In the genomic region with DNA sequence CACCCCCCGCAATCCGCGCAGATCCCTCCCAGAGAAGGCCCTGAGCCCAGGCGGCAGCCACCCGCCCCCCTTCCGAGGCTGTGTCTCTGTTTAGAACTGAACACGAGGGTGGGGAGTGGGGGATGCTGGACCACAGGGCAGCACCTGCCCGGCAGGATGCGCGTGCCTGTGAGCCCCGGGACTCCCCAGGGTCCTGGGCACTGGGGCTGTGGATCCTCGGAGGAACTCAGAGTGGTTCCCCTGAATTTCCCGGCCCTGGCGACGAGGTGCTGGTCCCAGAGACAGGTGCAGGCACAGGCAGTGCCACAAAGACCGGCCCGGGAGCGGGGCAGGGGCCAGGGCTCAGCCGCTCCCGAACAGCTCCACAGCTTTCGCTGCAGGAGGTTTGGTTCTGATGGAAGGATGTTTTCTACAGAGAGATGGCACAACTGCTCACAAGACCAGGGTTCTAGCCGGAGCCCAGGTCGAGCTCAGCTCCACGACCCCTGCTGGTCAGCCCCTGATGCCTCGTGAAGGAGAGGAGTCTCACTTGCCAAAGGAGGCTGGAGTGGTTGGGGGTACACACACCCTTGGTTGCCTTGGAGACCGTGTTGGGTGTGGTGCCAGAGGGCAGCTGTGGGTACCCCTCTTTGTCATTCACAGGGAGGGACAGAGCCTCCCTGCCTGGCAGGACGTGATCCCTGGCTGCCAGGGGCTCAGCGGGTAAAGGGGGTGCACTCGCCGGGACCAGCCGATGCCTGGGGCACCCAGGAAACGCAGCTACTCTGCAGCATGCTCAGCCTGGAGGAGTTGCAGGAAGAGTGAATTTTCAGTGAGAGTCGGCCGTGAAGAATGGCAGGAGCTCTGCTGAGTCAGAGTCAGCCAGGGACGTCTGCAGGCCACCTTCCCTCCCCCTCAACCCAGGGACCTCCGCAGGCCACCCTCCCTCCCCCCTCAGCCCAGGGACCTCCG, we compare ENCODE assay signal across 9 cellular contexts. TPM values are rescaled to one million over a fixed set of nuclear protein-coding genes. Genes with fewer than 3 reads are reported as not detected.
DNase-seq lines count a peak whose midpoint lies in the region; ATAC-seq and TF ChIP-seq lines count a peak whose summit lies in the region.
"Had no signal": no experiment of that assay in that cellular context is flagged by ENCODE, and none has a peak within 500 bp of the region (broad histone marks: within the 10 kb centered on the region; RNA-seq: fewer than 3 reads in every experiment).

No MANE protein-coding gene starts in this region.

- no peaks in the 10 kb centered on the region for H3K9me3 ChIP-seq in BLaER1 treated with 17β-estradiol and CSF1 and Interleukin-3, amounts not matched to agents 10 nM and 100 nM (replicated peaks in 1 of 11)
- H3K9me3 ChIP-seq in WERI-Rb-1 (ENCODE audit: severe bottlenecking) (no peaks in the 10 kb centered on the region), fibroblast of lung (ENCODE audit: control insufficient read depth, insufficient read depth, low read depth, low read length) (no peaks in the 10 kb centered on the region)

- peaks cover 0 to 32% (median 6%) of the 10 kb centered on the region in 11 experiments; a peak in 11 of 22 replicates for H3K27me3 ChIP-seq in BLaER1 treated with 17β-estradiol and CSF1 and Interleukin-3, amounts not matched to agents 10 nM and 100 nM
- H3K27me3 ChIP-seq in WERI-Rb-1 (ENCODE audit: insufficient read depth, low read depth, severe bottlenecking) = no peaks in the 10 kb centered on the region
- H3K27me3 ChIP-seq in fibroblast of lung (ENCODE audit: control insufficient read depth, insufficient read depth, low read length) = no peaks in the 10 kb centered on the region

- peak overlapping the region; percentile 53 to 81 (median 69) for H3K9ac ChIP-seq in BLaER1 treated with 17β-estradiol and CSF1 and Interleukin-3, amounts not matched to agents 10 nM and 100 nM
- no peak overlapping the region for H3K9ac ChIP-seq in fibroblast of lung (ENCODE audit: insufficient read depth, low read length)

- H3K4me3 ChIP-seq in BLaER1 treated with 17β-estradiol and CSF1 and Interleukin-3, amounts not matched to agents 10 nM and 100 nM = peak overlapping the region; percentile 49 to 72 (median 59)
- H3K4me3 ChIP-seq in WERI-Rb-1 (ENCODE audit: low read depth, low read length) (no peak overlapping the region), fibroblast of lung (replicated peaks in 1 of 4; ENCODE audit: control extremely low read depth in 1 of 4, insufficient read depth in 1 of 4, low read depth in 3 of 4, low read length in 4 of 4) (peak overlapping the region in 1 of 4 experiments; percentile 49)

- no peaks in the 10 kb centered on the region for H3K79me2 ChIP-seq in fibroblast of lung (ENCODE audit: control insufficient read depth, insufficient read depth, low read length)

- ATAC-seq in GM21576 (IDR thresholded peaks at IDR 0.05; ENCODE audit: unreplicated experiment) = peak; percentile 36
- peak; percentile 24 for ATAC-seq in sciatic nerve
- no peak for ATAC-seq in HG03565 (IDR thresholded peaks at IDR 0.05; ENCODE audit: unreplicated experiment)

- TF ChIP-seq CTCF in WERI-Rb-1 (IDR thresholded peaks at IDR 0.05; ENCODE audit: low read depth, low read length) (0 out of 2 replicates have a peak, but pooled peaks have one; percentile 16), fibroblast of lung (conservative IDR thresholded peaks at IDR 0.05 in 1 of 2, IDR thresholded peaks at IDR 0.05 in 1 of 2; ENCODE audit: low read depth in 1 of 2, low read length in 2 of 2) (no peak)

- peak; percentile 7 for DNase-seq in WERI-Rb-1
- DNase-seq in fibroblast of lung (ENCODE audit: low read depth in 2 of 2) = peak in 1 of 2 donors; percentile 27
- peak; percentile 54 for DNase-seq in sciatic nerve (ENCODE audit: low spot score)
- DNase-seq in HCEC 1CT = no peak
- DNase-seq in DMS53 treated with DMSO at 0.1 percent for 48 hours (lab: John Stamatoyannopoulos, UW; ENCODE audit: unreplicated experiment) = no peak

- H3K36me3 ChIP-seq in BLaER1 treated with 17β-estradiol and CSF1 and Interleukin-3, amounts not matched to agents 10 nM and 100 nM = no peaks in the 10 kb centered on the region
- H3K36me3 ChIP-seq in WERI-Rb-1 (no peaks in the 10 kb centered on the region), fibroblast of lung (ENCODE audit: control insufficient read depth, insufficient read depth, low read length) (no peaks in the 10 kb centered on the region)

- H3K4me2 ChIP-seq in BLaER1 treated with 17β-estradiol and CSF1 and Interleukin-3, amounts not matched to agents 10 nM and 100 nM = peak overlapping the region; percentile 95 to 100 (median 98)
- H3K4me2 ChIP-seq in fibroblast of lung (ENCODE audit: extremely low read depth, insufficient read depth, low read length) = peak overlapping the region; percentile 32

- no peaks in the 10 kb centered on the region; a peak in 2 of 22 replicates for H4K20me1 ChIP-seq in BLaER1 treated with 17β-estradiol and CSF1 and Interleukin-3, amounts not matched to agents 10 nM and 100 nM
- H4K20me1 ChIP-seq in fibroblast of lung (ENCODE audit: control insufficient read depth, extremely low read depth, insufficient read depth, low read length) = no peaks in the 10 kb centered on the region

- peaks cover 39 to 71% (median 62%) of the 10 kb centered on the region in 10 experiments for H3K4me1 ChIP-seq in BLaER1 treated with 17β-estradiol and CSF1 and Interleukin-3, amounts not matched to agents 10 nM and 100 nM
- peaks cover 5% of the 10 kb centered on the region for H3K4me1 ChIP-seq in fibroblast of lung (ENCODE audit: control insufficient read depth, extremely low read depth, insufficient read depth, low read length)

- peak overlapping the region; percentile 36 to 71 (median 61) for H3K27ac ChIP-seq in BLaER1 treated with 17β-estradiol and CSF1 and Interleukin-3, amounts not matched to agents 10 nM and 100 nM
- peak overlapping the region; percentile 50 for H3K27ac ChIP-seq in WERI-Rb-1
- no peak overlapping the region for H3K27ac ChIP-seq in fibroblast of lung (ENCODE audit: insufficient read depth, low read length)

- intact Hi-C loops in sciatic nerve (cut with DNase I) = no loop called here

- H2AFZ ChIP-seq in fibroblast of lung (ENCODE audit: low read length) = no peak overlapping the region

RNA-seq across cellular contexts. Expression of a gene that starts 4.4 kb away (rescaled TPM):
- total RNA-seq in fibroblast of lung (under 0.01 TPM in 1 of 2 replicates, not detected in the other), sciatic nerve (not detected)
- not detected in 2 replicates for polyA plus RNA-seq in fibroblast of lung
- not detected in 2 replicates for polyA plus RNA-seq in fibroblast of lung (2012)
- not detected in 2 replicates for polyA minus RNA-seq in fibroblast of lung (ENCODE audit: low replicate concordance)

RNA-seq across cellular contexts. Expression of a gene that starts 28.0 kb away (rescaled TPM):
- total RNA-seq in fibroblast of lung (0.17 TPM in 1 of 2 replicates, not detected in the other), sciatic nerve (not detected)
- polyA plus RNA-seq in fibroblast of lung = not detected in 2 replicates
- polyA plus RNA-seq in fibroblast of lung (2012) = not detected in 2 replicates
- polyA minus RNA-seq in fibroblast of lung (ENCODE audit: low replicate concordance) = not detected in 2 replicates
- total RNA-seq: glomerular endothelial cell had no signal

RNA-seq across cellular contexts. Expression of a gene that starts 54.1 kb away (rescaled TPM):
- total RNA-seq in fibroblast of lung (not detected in 2 replicates), sciatic nerve (0.27 TPM)
- not detected in 2 replicates for polyA plus RNA-seq in fibroblast of lung
- polyA plus RNA-seq in fibroblast of lung (2012) = not detected in 2 replicates
- polyA minus RNA-seq in fibroblast of lung (ENCODE audit: low replicate concordance) = not detected in 2 replicates
- total RNA-seq: glomerular endothelial cell had no signal

Comparison
In these comparisons a context has a peak if more than half of its experiments do, and no peak if none do; other contexts are left out.
1. DNase-seq: peak in WERI-Rb-1 (single experiment) and sciatic nerve (single experiment); none in HCEC 1CT (single experiment) and DMS53 treated with DMSO at 0.1 percent for 48 hours (single experiment).